1 cellular context compared by ENCODE assay signal in the genomic region with DNA sequence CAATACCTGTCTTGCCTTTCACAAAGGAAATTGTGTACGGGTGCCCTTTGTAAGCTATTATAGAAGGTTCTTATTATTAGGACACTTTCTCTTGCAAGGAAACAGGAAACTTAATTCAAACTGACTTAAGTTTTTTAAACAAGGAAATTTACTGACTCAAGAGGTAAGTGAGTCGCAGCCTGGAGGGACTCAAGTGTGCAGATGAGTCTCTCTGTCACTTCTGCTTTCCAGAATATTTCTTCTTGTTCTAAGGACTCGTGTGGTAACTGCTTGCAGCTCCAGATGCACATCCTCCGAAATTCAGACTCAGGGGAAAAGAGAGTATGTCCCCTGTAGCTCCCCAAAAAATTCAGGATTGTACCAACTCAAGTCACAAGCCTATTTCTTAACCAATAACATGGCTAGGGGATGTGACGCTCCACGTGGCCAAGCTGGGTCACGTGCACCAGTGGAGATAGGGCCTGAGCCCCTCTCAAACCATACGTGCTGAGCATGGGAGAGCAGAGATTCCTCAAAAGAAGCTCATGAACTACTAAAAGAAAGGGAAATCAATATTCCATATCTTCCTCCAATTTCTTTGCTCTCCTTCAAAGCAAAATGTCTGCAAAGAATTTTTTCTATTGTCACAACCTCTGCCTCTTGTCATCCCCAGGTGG.
TF ChIP-seq lines count a peak whose summit lies in the region.

No MANE protein-coding gene starts in this region.

TF ChIP-seq in GM23338, 12 proteins besides CTCF, POLR2A, EP300 and RAD21 (continued from another document):
- TF ChIP-seq, protein P1, sequence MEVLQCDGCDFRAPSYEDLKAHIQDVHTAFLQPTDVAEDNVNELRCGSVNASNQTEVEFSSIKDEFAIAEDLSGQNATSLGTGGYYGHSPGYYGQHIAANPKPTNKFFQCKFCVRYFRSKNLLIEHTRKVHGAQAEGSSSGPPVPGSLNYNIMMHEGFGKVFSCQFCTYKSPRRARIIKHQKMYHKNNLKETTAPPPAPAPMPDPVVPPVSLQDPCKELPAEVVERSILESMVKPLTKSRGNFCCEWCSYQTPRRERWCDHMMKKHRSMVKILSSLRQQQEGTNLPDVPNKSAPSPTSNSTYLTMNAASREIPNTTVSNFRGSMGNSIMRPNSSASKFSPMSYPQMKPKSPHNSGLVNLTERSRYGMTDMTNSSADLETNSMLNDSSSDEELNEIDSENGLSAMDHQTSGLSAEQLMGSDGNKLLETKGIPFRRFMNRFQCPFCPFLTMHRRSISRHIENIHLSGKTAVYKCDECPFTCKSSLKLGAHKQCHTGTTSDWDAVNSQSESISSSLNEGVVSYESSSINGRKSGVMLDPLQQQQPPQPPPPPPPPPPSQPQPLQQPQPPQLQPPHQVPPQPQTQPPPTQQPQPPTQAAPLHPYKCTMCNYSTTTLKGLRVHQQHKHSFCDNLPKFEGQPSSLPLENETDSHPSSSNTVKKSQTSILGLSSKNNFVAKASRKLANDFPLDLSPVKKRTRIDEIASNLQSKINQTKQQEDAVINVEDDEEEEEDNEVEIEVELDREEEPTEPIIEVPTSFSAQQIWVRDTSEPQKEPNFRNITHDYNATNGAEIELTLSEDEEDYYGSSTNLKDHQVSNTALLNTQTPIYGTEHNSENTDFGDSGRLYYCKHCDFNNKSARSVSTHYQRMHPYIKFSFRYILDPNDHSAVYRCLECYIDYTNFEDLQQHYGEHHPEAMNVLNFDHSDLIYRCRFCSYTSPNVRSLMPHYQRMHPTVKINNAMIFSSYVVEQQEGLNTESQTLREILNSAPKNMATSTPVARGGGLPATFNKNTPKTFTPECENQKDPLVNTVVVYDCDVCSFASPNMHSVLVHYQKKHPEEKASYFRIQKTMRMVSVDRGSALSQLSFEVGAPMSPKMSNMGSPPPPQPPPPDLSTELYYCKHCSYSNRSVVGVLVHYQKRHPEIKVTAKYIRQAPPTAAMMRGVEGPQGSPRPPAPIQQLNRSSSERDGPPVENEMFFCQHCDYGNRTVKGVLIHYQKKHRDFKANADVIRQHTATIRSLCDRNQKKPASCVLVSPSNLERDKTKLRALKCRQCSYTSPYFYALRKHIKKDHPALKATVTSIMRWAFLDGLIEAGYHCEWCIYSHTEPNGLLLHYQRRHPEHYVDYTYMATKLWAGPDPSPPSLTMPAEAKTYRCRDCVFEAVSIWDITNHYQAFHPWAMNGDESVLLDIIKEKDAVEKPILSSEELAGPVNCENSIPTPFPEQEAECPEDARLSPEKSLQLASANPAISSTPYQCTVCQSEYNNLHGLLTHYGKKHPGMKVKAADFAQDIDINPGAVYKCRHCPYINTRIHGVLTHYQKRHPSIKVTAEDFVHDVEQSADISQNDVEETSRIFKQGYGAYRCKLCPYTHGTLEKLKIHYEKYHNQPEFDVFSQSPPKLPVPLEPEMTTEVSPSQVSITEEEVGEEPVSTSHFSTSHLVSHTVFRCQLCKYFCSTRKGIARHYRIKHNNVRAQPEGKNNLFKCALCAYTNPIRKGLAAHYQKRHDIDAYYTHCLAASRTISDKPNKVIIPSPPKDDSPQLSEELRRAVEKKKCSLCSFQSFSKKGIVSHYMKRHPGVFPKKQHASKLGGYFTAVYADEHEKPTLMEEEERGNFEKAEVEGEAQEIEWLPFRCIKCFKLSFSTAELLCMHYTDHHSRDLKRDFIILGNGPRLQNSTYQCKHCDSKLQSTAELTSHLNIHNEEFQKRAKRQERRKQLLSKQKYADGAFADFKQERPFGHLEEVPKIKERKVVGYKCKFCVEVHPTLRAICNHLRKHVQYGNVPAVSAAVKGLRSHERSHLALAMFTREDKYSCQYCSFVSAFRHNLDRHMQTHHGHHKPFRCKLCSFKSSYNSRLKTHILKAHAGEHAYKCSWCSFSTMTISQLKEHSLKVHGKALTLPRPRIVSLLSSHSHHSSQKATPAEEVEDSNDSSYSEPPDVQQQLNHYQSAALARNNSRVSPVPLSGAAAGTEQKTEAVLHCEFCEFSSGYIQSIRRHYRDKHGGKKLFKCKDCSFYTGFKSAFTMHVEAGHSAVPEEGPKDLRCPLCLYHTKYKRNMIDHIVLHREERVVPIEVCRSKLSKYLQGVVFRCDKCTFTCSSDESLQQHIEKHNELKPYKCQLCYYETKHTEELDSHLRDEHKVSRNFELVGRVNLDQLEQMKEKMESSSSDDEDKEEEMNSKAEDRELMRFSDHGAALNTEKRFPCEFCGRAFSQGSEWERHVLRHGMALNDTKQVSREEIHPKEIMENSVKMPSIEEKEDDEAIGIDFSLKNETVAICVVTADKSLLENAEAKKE (CRISPR knock-in tag; IDR thresholded peaks at IDR 0.05), result no peak
- TF ChIP-seq EZH2 (IDR thresholded peaks at IDR 0.05; ENCODE audit: low read depth, unreplicated experiment) (no peak), NANOG (IDR thresholded peaks at IDR 0.05; ENCODE audit: borderline replicate concordance) (no peak), STAT1 (IDR thresholded peaks at IDR 0.05; ENCODE audit: unreplicated experiment) (no peak), EZH2phosphoT487 (IDR thresholded peaks at IDR 0.05; ENCODE audit: unreplicated experiment) (no peak)
